12 cellular contexts compared by ENCODE assay signal in genomic region chr1:191831572-191831971, GRCh38.
A peak's percentile ranks its signal among the peaks of the same experiment; 100 is the strongest.
DNase-seq lines count a peak whose midpoint lies in the region; ATAC-seq and TF ChIP-seq lines count a peak whose summit lies in the region.
"Had no signal": no experiment of that assay in that cellular context is flagged by ENCODE, and none has a peak within 500 bp of the region (broad histone marks: within the 10 kb centered on the region; RNA-seq: fewer than 3 reads in every experiment).

No MANE protein-coding gene starts in this region.

- TF ChIP-seq POLR2A in breast epithelium (IDR thresholded peaks at IDR 0.05), result no peak
- TF ChIP-seq POLR2A in NB4 (IDR thresholded peaks at IDR 0.05; ENCODE audit: extremely low read depth, insufficient read length), result no peak

- H3K79me2 ChIP-seq in mammary epithelial cell (ENCODE audit: insufficient read depth, low read length), result no peaks in the 10 kb centered on the region

- H3K4me3 Mint-ChIP-seq in MCF 10A (ENCODE audit: unreplicated experiment), result no peak overlapping the region
- H3K4me3 Mint-ChIP-seq in activated naive CD8-positive, alpha-beta T cell treated with anti-CD3 and anti-CD28 coated beads for 36 hours, result no peak overlapping the region
- H3K4me3 Mint-ChIP-seq: memory B cell had no signal

- no peaks in the 10 kb centered on the region for H4K20me1 ChIP-seq in mammary epithelial cell (ENCODE audit: insufficient read depth, low read length)

- 76% methylated on average over 4 of the region's 4 CpGs for WGBS in mammary epithelial cell (ENCODE audit: low coverage, missing lambda C conversion rate)

- H3K9me3 Mint-ChIP-seq in MCF 10A (ENCODE audit: unreplicated experiment), result no peaks in the 10 kb centered on the region
- peaks cover 6% of the 10 kb centered on the region for H3K9me3 Mint-ChIP-seq in activated naive CD8-positive, alpha-beta T cell treated with anti-CD3 and anti-CD28 coated beads for 36 hours

- H3K4me1 ChIP-seq in breast epithelium (no peaks in the 10 kb centered on the region), mammary epithelial cell (ENCODE audit: insufficient read depth, low read length) (no peaks in the 10 kb centered on the region)
- H3K4me1 ChIP-seq: foreskin keratinocyte had no signal

- no peaks in the 10 kb centered on the region for H3K9me3 ChIP-seq in breast epithelium
- H3K9me3 ChIP-seq in mammary epithelial cell (replicated peaks; ENCODE audit: insufficient read depth, low read length), result no peaks in the 10 kb centered on the region

- BruUV-seq in MCF 10A (replicated peaks; lab: Mats Ljungman, UMichigan) (no TSS peak), mammary epithelial cell (replicated peaks; lab: Mats Ljungman, UMichigan) (no TSS peak)

- CTCF ChIA-PET in MCF 10A (lab: Yijun Ruan, JAX), result no interaction called here
- CTCF ChIA-PET in mammary epithelial cell (lab: Charles Lee; ENCODE audit: low non-redundant PET), result no interaction called here

- H3K27ac ChIP-seq in breast epithelium, result no peak overlapping the region
- H3K27ac ChIP-seq in mammary epithelial cell (ENCODE audit: insufficient read depth, low read depth, low read length), result no peak overlapping the region
- H3K27ac ChIP-seq: foreskin keratinocyte, SK-N-MC had no signal

- H3K4me3 ChIP-seq in breast epithelium (no peak overlapping the region), NB4 (ENCODE audit: low read depth, low read length) (no peak overlapping the region), mammary epithelial cell (replicated peaks in 1 of 3; ENCODE audit: insufficient read depth in 1 of 3, low read depth in 2 of 3, low read length in 3 of 3) (no peak overlapping the region)
- H3K4me3 ChIP-seq: SK-N-MC had no signal

- TF ChIP-seq CTCF in MCF 10A (IDR thresholded peaks at IDR 0.05; ENCODE audit: unreplicated experiment), result peak; percentile 32
- no peak for TF ChIP-seq CTCF in breast epithelium (IDR thresholded peaks at IDR 0.05)
- TF ChIP-seq CTCF in NB4 (IDR thresholded peaks at IDR 0.05; ENCODE audit: low read depth, low read length), result no peak
- TF ChIP-seq CTCF in mammary epithelial cell (conservative IDR thresholded peaks at IDR 0.05 in 1 of 2, IDR thresholded peaks at IDR 0.05 in 1 of 2; ENCODE audit: extremely low read depth in 1 of 2, insufficient read depth in 1 of 2, low read depth in 1 of 2, low read length in 2 of 2), result peak; percentile 14 to 39

- in situ Hi-C loops in mammary epithelial cell (cut with MboI; ENCODE audit: low sequenced_read_pairs in 2 of 2), result no loop called here

- H3K36me3 Mint-ChIP-seq in MCF 10A (ENCODE audit: insufficient read depth, unreplicated experiment), result no peaks in the 10 kb centered on the region
- H3K36me3 Mint-ChIP-seq in activated naive CD8-positive, alpha-beta T cell treated with anti-CD3 and anti-CD28 coated beads for 36 hours, result no peaks in the 10 kb centered on the region
- H3K36me3 Mint-ChIP-seq: memory B cell had no signal

- H3K27me3 Mint-ChIP-seq in MCF 10A (ENCODE audit: insufficient read depth, unreplicated experiment), result no peaks in the 10 kb centered on the region
- no peaks in the 10 kb centered on the region for H3K27me3 Mint-ChIP-seq in activated naive CD8-positive, alpha-beta T cell treated with anti-CD3 and anti-CD28 coated beads for 36 hours
- H3K27me3 Mint-ChIP-seq: memory B cell had no signal

- no peaks in the 10 kb centered on the region for H3K4me1 Mint-ChIP-seq in MCF 10A (ENCODE audit: insufficient read depth, unreplicated experiment)
- no peaks in the 10 kb centered on the region for H3K4me1 Mint-ChIP-seq in activated naive CD8-positive, alpha-beta T cell treated with anti-CD3 and anti-CD28 coated beads for 36 hours
- H3K4me1 Mint-ChIP-seq: memory B cell had no signal

- no peak overlapping the region for H2AFZ ChIP-seq in mammary epithelial cell (ENCODE audit: low read depth, low read length)

- dilution Hi-C loops in mammary epithelial cell (cut with HindIII; ENCODE audit: low sequenced_read_pairs), result no loop called here

- H3K36me3 ChIP-seq in breast epithelium (no peaks in the 10 kb centered on the region), mammary epithelial cell (ENCODE audit: insufficient read depth, low read length) (no peaks in the 10 kb centered on the region)

- H3K9ac ChIP-seq in mammary epithelial cell (ENCODE audit: insufficient read depth, low read length), result no peak overlapping the region

- ATAC-seq in sciatic nerve, result no peak
- ATAC-seq: foreskin keratinocyte had no signal

- DNase-seq in MCF 10A (ENCODE audit: unreplicated experiment) (peak; percentile 43), breast epithelium (ENCODE audit: low spot score in 2 of 2) (no peak), NB4 (ENCODE audit: low read depth) (peak; percentile 36), mammary epithelial cell (no peak), foreskin melanocyte (no peak), amniotic stem cell (lab: John Stamatoyannopoulos, UW) (no peak), sciatic nerve (ENCODE audit: low spot score) (no peak)
- DNase-seq in activated naive CD8-positive, alpha-beta T cell treated with anti-CD3 and anti-CD28 coated beads for 36 hours, result no peak
- DNase-seq: NCI-H1436 had no signal

- POLR2A ChIA-PET in MCF 10A (lab: Yijun Ruan, JAX), result no interaction called here

- H3K4me2 ChIP-seq in mammary epithelial cell (ENCODE audit: insufficient read depth, low read depth, low read length), result no peak overlapping the region

- no peaks in the 10 kb centered on the region for H3K27me3 ChIP-seq in breast epithelium
- H3K27me3 ChIP-seq in mammary epithelial cell (ENCODE audit: insufficient read depth, low read length), result no peaks in the 10 kb centered on the region
- H3K27me3 ChIP-seq: foreskin keratinocyte had no signal

- intact Hi-C loops in MCF 10A (cut with micrococcal nuclease), result no loop called here
- intact Hi-C loops in breast epithelium (cut with DNase I; ENCODE audit: low total_unique reads), result no loop called here
- intact Hi-C loops in mammary epithelial cell (cut with micrococcal nuclease), result no loop called here
- intact Hi-C loops in sciatic nerve (cut with DNase I), result no loop called here

- H3K27ac Mint-ChIP-seq in MCF 10A (ENCODE audit: low read depth, unreplicated experiment), result no peak overlapping the region
- no peak overlapping the region for H3K27ac Mint-ChIP-seq in activated naive CD8-positive, alpha-beta T cell treated with anti-CD3 and anti-CD28 coated beads for 36 hours
- H3K27ac Mint-ChIP-seq: memory B cell had no signal

Comparison
In these comparisons a context has a peak if more than half of its experiments do, and no peak if none do; other contexts are left out.
1. DNase-seq: peak in MCF 10A (single experiment) and NB4 (single experiment); none in breast epithelium (0 of 2), mammary epithelial cell (single experiment), foreskin melanocyte (single experiment), activated naive CD8-positive, alpha-beta T cell treated with anti-CD3 and anti-CD28 coated beads for 36 hours (single experiment), amniotic stem cell (single experiment) and sciatic nerve (single experiment).
2. CTCF ChIP-seq: peak in MCF 10A (single experiment) and mammary epithelial cell (2 of 2); none in breast epithelium (0 of 3) and NB4 (single experiment).